1 cellular context compared by ENCODE assay signal in the genomic region with DNA sequence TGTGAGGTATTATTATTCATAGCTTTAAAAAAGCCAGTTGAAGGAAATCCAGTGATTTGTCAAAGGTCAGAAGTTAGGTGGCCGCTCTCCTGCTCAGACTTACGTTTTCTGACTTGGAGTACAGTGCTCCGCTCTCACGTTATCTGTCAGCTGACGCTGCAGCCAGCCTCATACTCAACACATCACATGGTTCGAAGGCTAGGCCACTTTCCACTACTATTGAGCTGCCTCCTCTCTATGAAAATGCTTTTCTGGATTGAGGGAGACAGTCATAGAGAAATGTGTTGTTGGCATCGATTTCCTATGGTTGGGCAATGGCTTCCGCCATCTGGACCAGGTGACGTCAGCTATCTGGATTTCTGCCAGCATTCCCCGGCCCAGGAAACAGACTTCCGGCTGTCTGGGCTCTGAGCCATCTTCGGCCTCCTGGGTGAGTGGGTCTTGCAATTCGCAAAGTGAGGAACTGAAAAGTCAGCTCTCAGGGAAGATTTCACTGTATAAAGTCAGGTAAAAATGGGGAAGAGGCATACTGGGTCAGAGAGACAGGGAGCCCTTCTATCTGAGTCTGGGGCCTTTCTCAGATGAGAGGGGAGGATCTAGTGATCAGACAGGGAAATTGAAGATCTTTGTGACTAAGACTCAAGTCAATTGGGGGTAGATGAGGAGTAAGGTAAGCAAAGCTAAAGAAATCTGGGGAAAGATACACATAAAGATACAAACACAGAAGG.
A peak's percentile ranks its signal among the peaks of the same experiment; 100 is the strongest.
TF ChIP-seq lines count a peak whose summit lies in the region.

No MANE protein-coding gene starts in this region.

TF ChIP-seq in K562, 482 proteins besides CTCF, POLR2A, EP300 and RAD21 (continued from another document and continues in another):
- TF ChIP-seq, protein P1, sequence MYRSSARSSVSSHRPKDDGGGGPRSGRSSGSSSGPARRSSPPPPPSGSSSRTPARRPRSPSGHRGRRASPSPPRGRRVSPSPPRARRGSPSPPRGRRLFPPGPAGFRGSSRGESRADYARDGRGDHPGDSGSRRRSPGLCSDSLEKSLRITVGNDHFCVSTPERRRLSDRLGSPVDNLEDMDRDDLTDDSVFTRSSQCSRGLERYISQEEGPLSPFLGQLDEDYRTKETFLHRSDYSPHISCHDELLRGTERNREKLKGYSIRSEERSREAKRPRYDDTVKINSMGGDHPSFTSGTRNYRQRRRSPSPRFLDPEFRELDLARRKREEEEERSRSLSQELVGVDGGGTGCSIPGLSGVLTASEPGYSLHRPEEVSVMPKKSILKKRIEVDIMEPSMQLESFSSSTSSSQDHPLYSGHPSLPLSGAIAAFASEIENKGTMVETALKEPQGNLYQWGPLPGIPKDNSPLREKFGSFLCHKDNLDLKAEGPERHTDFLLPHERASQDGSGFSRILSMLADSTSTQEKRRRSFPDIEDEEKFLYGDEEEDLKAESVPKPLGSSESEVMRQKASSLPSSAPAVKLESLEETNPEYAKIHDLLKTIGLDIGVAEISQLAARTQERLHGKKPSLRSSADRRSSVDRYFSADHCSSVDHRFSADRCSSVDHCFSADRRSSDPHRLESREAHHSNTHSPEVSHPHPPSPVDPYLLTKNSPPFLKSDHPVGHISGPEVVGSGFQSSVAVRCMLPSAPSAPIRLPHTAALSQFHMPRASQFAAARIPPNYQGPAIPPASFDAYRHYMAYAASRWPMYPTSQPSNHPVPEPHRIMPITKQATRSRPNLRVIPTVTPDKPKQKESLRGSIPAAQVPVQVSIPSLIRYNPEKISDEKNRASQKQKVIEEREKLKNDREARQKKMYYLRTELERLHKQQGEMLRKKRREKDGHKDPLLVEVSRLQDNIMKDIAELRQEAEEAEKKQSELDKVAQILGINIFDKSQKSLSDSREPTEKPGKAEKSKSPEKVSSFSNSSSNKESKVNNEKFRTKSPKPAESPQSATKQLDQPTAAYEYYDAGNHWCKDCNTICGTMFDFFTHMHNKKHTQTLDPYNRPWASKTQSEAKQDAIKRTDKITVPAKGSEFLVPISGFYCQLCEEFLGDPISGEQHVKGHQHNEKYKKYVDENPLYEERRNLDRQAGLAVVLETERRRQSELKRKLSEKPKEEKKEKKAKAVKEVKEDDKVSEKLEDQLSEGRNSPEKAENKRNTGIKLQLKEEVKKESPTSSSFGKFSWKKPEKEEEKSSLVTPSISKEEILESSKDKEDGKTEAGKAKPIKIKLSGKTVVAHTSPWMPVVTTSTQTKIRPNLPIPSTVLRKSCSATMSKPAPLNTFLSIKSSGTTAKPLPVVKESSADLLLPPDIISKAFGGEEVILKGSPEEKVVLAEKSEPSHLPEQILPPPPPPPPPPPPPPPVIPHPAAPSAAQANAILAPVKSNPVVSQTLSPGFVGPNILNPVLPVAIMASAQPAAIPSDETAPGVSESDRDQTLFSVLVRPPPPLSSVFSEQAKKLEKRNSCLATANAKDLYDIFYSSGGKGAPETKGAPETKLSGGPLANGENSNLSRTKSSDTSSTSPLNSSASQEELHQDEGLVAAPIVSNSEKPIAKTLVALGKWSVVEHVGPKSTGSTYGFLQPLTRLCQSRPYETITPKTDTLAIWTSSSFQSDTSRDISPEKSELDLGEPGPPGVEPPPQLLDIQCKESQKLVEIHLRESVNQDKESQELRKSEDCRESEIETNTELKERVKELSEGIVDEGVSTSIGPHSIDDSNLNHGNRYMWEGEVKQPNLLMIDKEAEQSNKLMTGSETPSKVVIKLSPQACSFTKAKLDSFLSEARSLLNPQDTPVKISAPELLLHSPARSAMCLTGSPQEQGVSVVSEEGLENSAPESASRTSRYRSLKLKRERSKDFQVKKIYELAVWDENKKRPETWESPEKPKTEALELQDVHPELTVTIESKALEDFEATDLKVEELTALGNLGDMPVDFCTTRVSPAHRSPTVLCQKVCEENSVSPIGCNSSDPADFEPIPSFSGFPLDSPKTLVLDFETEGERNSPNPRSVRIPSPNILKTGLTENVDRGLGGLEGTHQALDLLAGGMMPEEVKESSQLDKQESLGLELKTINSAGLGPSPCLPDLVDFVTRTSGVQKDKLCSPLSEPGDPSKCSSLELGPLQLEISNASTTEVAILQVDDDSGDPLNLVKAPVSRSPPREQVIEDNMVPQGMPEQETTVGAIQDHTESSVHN (IDR thresholded peaks at IDR 0.05; ENCODE audit: borderline replicate concordance in 1 of 2, low read depth in 1 of 2) = peak in 1 of 2 experiments; percentile 93; a peak in 3 of 4 replicates
- TF ChIP-seq ZNF3 (CRISPR knock-in tag; IDR thresholded peaks at IDR 0.05) (no peak), SMARCB1 (IDR thresholded peaks at IDR 0.05; ENCODE audit: insufficient read length, low read depth) (no peak), HDAC1 (IDR thresholded peaks at IDR 0.05) (peak in 1 of 2 experiments; percentile 54; a peak in 1 of 4 replicates), CBX5 (IDR thresholded peaks at IDR 0.05; ENCODE audit: borderline replicate concordance, low read depth) (no peak), TEAD1 (CRISPR knock-in tag; IDR thresholded peaks at IDR 0.05) (peak; percentile 91 to 92), TCF7L2 (IDR thresholded peaks at IDR 0.05; ENCODE audit: low read depth, low read length) (no peak), RFX5 (IDR thresholded peaks at IDR 0.05; ENCODE audit: low read depth, low read length) (no peak; the same call in 1 of the 2 replicates), CBX2 (IDR thresholded peaks at IDR 0.05; ENCODE audit: insufficient read depth, low read length, poor library complexity, severe bottlenecking) (no peak), ZNF217 (CRISPR knock-in tag; IDR thresholded peaks at IDR 0.05) (no peak), COPS2 (conservative IDR thresholded peaks at IDR 0.05) (no peak), PRMT5 (CRISPR knock-in tag; IDR thresholded peaks at IDR 0.05) (no peak), GTF2E2 (tag; IDR thresholded peaks at IDR 0.05) (peak; percentile 64), ZBTB7A (IDR thresholded peaks at IDR 0.05; ENCODE audit: borderline replicate concordance, control insufficient read depth, low read depth, low read length) (no peak), RBM25 (IDR thresholded peaks at IDR 0.05; ENCODE audit: low read depth, low read length, severe bottlenecking) (no peak), TRIM28 (IDR thresholded peaks at IDR 0.05) (peak; percentile 73; the same call in 1 of the 2 replicates), KAT7 (CRISPR knock-in tag; IDR thresholded peaks at IDR 0.05; ENCODE audit: borderline replicate concordance) (no peak), LEF1 (IDR thresholded peaks at IDR 0.05) (peak; percentile 82), ZNF384 (IDR thresholded peaks at IDR 0.05; ENCODE audit: low read depth, low read length) (no peak), KHSRP (IDR thresholded peaks at IDR 0.05) (peak; percentile 32), IRF2 (CRISPR knock-in tag; IDR thresholded peaks at IDR 0.05) (no peak), ZFP36 (IDR thresholded peaks at IDR 0.05; ENCODE audit: low read depth, low read length, partially characterized antibody) (peak; percentile 21), ZNF263 (CRISPR knock-in tag; IDR thresholded peaks at IDR 0.05; ENCODE audit: borderline replicate concordance) (no peak; the same call in 1 of the 2 replicates), TCF3 (CRISPR knock-in tag; IDR thresholded peaks at IDR 0.05) (peak; percentile 71), POLR3G (IDR thresholded peaks at IDR 0.05; ENCODE audit: extremely low read depth, insufficient read length, insufficient replicate concordance) (no peak), EHMT2 (IDR thresholded peaks at IDR 0.05) (peak; percentile 79)
- TF ChIP-seq, protein P2, sequence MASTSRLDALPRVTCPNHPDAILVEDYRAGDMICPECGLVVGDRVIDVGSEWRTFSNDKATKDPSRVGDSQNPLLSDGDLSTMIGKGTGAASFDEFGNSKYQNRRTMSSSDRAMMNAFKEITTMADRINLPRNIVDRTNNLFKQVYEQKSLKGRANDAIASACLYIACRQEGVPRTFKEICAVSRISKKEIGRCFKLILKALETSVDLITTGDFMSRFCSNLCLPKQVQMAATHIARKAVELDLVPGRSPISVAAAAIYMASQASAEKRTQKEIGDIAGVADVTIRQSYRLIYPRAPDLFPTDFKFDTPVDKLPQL (IDR thresholded peaks at IDR 0.05; ENCODE audit: extremely low read depth, insufficient read length) = no peak
- TF ChIP-seq, protein P3, sequence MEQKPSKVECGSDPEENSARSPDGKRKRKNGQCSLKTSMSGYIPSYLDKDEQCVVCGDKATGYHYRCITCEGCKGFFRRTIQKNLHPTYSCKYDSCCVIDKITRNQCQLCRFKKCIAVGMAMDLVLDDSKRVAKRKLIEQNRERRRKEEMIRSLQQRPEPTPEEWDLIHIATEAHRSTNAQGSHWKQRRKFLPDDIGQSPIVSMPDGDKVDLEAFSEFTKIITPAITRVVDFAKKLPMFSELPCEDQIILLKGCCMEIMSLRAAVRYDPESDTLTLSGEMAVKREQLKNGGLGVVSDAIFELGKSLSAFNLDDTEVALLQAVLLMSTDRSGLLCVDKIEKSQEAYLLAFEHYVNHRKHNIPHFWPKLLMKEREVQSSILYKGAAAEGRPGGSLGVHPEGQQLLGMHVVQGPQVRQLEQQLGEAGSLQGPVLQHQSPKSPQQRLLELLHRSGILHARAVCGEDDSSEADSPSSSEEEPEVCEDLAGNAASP (IDR thresholded peaks at IDR 0.05) = no peak
- TF ChIP-seq, protein P4, sequence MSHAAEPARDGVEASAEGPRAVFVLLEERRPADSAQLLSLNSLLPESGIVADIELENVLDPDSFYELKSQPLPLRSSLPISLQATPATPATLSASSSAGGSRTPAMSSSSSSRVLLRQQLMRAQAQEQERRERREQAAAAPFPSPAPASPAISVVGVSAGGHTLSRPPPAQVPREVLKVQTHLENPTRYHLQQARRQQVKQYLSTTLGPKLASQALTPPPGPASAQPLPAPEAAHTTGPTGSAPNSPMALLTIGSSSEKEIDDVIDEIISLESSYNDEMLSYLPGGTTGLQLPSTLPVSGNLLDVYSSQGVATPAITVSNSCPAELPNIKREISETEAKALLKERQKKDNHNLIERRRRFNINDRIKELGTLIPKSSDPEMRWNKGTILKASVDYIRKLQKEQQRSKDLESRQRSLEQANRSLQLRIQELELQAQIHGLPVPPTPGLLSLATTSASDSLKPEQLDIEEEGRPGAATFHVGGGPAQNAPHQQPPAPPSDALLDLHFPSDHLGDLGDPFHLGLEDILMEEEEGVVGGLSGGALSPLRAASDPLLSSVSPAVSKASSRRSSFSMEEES (CRISPR knock-in tag; IDR thresholded peaks at IDR 0.05) = peak; percentile 41; the same call in 1 of the 2 replicates
- TF ChIP-seq, protein P5, sequence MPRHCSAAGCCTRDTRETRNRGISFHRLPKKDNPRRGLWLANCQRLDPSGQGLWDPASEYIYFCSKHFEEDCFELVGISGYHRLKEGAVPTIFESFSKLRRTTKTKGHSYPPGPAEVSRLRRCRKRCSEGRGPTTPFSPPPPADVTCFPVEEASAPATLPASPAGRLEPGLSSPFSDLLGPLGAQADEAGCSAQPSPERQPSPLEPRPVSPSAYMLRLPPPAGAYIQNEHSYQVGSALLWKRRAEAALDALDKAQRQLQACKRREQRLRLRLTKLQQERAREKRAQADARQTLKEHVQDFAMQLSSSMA (CRISPR knock-in tag; IDR thresholded peaks at IDR 0.05) = no peak
- TF ChIP-seq, protein P6, sequence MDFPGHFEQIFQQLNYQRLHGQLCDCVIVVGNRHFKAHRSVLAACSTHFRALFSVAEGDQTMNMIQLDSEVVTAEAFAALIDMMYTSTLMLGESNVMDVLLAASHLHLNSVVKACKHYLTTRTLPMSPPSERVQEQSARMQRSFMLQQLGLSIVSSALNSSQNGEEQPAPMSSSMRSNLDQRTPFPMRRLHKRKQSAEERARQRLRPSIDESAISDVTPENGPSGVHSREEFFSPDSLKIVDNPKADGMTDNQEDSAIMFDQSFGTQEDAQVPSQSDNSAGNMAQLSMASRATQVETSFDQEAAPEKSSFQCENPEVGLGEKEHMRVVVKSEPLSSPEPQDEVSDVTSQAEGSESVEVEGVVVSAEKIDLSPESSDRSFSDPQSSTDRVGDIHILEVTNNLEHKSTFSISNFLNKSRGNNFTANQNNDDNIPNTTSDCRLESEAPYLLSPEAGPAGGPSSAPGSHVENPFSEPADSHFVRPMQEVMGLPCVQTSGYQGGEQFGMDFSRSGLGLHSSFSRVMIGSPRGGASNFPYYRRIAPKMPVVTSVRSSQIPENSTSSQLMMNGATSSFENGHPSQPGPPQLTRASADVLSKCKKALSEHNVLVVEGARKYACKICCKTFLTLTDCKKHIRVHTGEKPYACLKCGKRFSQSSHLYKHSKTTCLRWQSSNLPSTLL (IDR thresholded peaks at IDR 0.05) = no peak
- TF ChIP-seq, protein P7, sequence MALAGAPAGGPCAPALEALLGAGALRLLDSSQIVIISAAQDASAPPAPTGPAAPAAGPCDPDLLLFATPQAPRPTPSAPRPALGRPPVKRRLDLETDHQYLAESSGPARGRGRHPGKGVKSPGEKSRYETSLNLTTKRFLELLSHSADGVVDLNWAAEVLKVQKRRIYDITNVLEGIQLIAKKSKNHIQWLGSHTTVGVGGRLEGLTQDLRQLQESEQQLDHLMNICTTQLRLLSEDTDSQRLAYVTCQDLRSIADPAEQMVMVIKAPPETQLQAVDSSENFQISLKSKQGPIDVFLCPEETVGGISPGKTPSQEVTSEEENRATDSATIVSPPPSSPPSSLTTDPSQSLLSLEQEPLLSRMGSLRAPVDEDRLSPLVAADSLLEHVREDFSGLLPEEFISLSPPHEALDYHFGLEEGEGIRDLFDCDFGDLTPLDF (CRISPR knock-in tag; IDR thresholded peaks at IDR 0.05) = no peak; the same call in 1 of the 2 replicates
- TF ChIP-seq, protein P8, sequence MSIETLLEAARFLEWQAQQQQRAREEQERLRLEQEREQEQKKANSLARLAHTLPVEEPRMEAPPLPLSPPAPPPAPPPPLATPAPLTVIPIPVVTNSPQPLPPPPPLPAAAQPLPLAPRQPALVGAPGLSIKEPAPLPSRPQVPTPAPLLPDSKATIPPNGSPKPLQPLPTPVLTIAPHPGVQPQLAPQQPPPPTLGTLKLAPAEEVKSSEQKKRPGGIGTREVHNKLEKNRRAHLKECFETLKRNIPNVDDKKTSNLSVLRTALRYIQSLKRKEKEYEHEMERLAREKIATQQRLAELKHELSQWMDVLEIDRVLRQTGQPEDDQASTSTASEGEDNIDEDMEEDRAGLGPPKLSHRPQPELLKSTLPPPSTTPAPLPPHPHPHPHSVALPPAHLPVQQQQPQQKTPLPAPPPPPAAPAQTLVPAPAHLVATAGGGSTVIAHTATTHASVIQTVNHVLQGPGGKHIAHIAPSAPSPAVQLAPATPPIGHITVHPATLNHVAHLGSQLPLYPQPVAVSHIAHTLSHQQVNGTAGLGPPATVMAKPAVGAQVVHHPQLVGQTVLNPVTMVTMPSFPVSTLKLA (conservative IDR thresholded peaks at IDR 0.05) = peak; percentile 42 to 62; a peak in 2 of 4 replicates
- TF ChIP-seq, protein P9, sequence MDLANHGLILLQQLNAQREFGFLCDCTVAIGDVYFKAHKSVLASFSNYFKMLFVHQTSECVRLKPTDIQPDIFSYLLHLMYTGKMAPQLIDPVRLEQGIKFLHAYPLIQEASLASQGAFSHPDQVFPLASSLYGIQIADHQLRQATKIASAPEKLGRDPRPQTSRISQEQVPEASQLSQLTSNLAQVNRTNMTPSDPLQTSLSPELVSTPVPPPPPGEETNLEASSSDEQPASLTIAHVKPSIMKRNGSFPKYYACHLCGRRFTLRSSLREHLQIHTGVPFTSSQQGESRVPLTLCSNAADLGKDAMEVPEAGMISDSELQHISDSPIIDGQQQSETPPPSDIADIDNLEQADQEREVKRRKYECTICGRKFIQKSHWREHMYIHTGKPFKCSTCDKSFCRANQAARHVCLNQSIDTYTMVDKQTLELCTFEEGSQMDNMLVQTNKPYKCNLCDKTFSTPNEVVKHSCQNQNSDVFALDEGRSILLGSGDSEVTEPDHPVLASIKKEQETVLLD (IDR thresholded peaks at IDR 0.05) = no peak; the same call in 1 of the 2 replicates
- TF ChIP-seq, protein P10, sequence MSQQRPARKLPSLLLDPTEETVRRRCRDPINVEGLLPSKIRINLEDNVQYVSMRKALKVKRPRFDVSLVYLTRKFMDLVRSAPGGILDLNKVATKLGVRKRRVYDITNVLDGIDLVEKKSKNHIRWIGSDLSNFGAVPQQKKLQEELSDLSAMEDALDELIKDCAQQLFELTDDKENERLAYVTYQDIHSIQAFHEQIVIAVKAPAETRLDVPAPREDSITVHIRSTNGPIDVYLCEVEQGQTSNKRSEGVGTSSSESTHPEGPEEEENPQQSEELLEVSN (IDR thresholded peaks at IDR 0.05; ENCODE audit: borderline replicate concordance in 1 of 2, extremely low read depth in 1 of 2, insufficient read depth in 1 of 2, insufficient read length in 1 of 2, low read depth in 1 of 2, low read length in 1 of 2, poor library complexity in 1 of 2, severe bottlenecking in 1 of 2) = peak; percentile 38 to 58
